13 cellular contexts compared by ENCODE assay signal in genomic region chr4:156933633-156934258, GRCh38. TPM values are rescaled to one million over a fixed set of nuclear protein-coding genes. Genes with fewer than 3 reads are reported as not detected.
DNase-seq lines count a peak whose midpoint lies in the region; ATAC-seq, FAIRE-seq and TF ChIP-seq lines count a peak whose summit lies in the region.
"Had no signal": no experiment of that assay in that cellular context is flagged by ENCODE, and none has a peak within 500 bp of the region (broad histone marks: within the 10 kb centered on the region; RNA-seq: fewer than 3 reads in every experiment).

No MANE protein-coding gene starts in this region.

- 76 to 81% methylated on average over 5 of the region's 5 CpGs for WGBS in pancreas, 2 donors

- peak in 3 of 4 donors; percentile 31 to 69 (median 62) for ATAC-seq in pancreas
- ATAC-seq: effector memory CD8-positive, alpha-beta T cell had no signal

- no peaks in the 10 kb centered on the region for H3K36me3 ChIP-seq in pancreas
- H3K36me3 ChIP-seq in WERI-Rb-1: no peaks in the 10 kb centered on the region

- H3K4me3 ChIP-seq in pancreas (no peak overlapping the region), WERI-Rb-1 (ENCODE audit: low read depth, low read length) (no peak overlapping the region)

- FAIRE-seq in pancreas (lab: Jason Lieb, UNC): no peak
- FAIRE-seq: D721Med had no signal

- H3K27me3 ChIP-seq in pancreas (no peaks in the 10 kb centered on the region), WERI-Rb-1 (ENCODE audit: insufficient read depth, low read depth, severe bottlenecking) (no peaks in the 10 kb centered on the region)

- POLR2A ChIA-PET in RWPE1 (lab: Yijun Ruan, JAX; ENCODE audit: low non-redundant PET): no interaction called here

- H3K4me1 ChIP-seq in pancreas: peaks cover 0 to 17% (median 9%) of the 10 kb centered on the region in 3 donors

- no peak for TF ChIP-seq POLR2A in erythroblast (IDR thresholded peaks at IDR 0.05; ENCODE audit: low read length)

- in situ Hi-C loops in G401 (cut with HindIII; ENCODE audit: low sequenced_read_pairs): no loop called here

- CTCF ChIA-PET in RWPE1 (lab: Yijun Ruan, JAX): interaction anchor here (0.6 kb wide), 1 partner anchor 311 kb away, joined by 6 read pairs; no protein-coding TSS in a partner anchor

- intact Hi-C loops in pancreas (cut with DNase I): no loop called here

- H3K9me3 ChIP-seq in pancreas (no peaks in the 10 kb centered on the region), WERI-Rb-1 (ENCODE audit: severe bottlenecking) (no peaks in the 10 kb centered on the region)

- peak; percentile 60 for DNase-seq in GM04504 (ENCODE audit: low read depth)
- DNase-seq in RWPE1 (ENCODE audit: low spot score): peak; percentile 57
- peak; percentile 23 to 26 for DNase-seq in erythroblast (lab: John Stamatoyannopoulos, UW)
- DNase-seq in pancreas: no peak
- no peak for DNase-seq in WERI-Rb-1
- no peak for DNase-seq in anterior cingulate cortex (lab: John Stamatoyannopoulos, UW)
- DNase-seq in G401 (ENCODE audit: low spot score): no peak
- no peak for DNase-seq in activated naive CD4-positive, alpha-beta T cell treated with anti-CD3 and anti-CD28 coated beads, Interleukin-2, amount 50 U/mL, for 16 hours
- DNase-seq: effector memory CD8-positive, alpha-beta T cell; NCI-H1417; NCI-H774 had no signal

- H3K27ac ChIP-seq in RWPE1: no peak overlapping the region
- H3K27ac ChIP-seq in pancreas: peak overlapping the region in 2 of 4 donors; percentile 15 to 20
- no peak overlapping the region for H3K27ac ChIP-seq in WERI-Rb-1

- no peak for TF ChIP-seq CTCF in RWPE1 (conservative IDR thresholded peaks at IDR 0.05; ENCODE audit: low read depth)
- TF ChIP-seq CTCF in pancreas (IDR thresholded peaks at IDR 0.05): no peak
- no peak for TF ChIP-seq CTCF in WERI-Rb-1 (IDR thresholded peaks at IDR 0.05; ENCODE audit: low read depth, low read length)

RNA-seq across cellular contexts. Expression of gene PDGFC, which starts 37.9 kb away (rescaled TPM):
- 10 to 100 TPM; 10.8 to 32.9 (median 13.5) TPM for total RNA-seq in pancreas
- polyA plus RNA-seq in pancreas: 10 to 100 TPM in 1 of 2 donors, 1 to 10 TPM in 1; 4.3 to 13.4 TPM
- total RNA-seq in G401 (2014; rRNA removed; shearing (Covaris generic)): 28.2 and 28.3 TPM in 2 replicates
- total RNA-seq: T-helper 1 cell treated with Interleukin-12 subunit alpha and Interleukin-12 subunit beta and Interleukin-4 antibody, amounts not matched to agents 30 ng/mL and 1 ng/mL, for 36 hours had no signal

Comparison
In these comparisons a context has a peak if more than half of its experiments do, and no peak if none do; other contexts are left out.
1. DNase-seq: peak in GM04504 (single experiment), RWPE1 (single experiment) and erythroblast (2 of 2); none in pancreas (0 of 6), WERI-Rb-1 (single experiment), anterior cingulate cortex (0 of 58), G401 (single experiment) and activated naive CD4-positive, alpha-beta T cell treated with anti-CD3 and anti-CD28 coated beads, Interleukin-2, amount 50 U/mL, for 16 hours (single experiment).